1 cellular context compared by ENCODE assay signal in the genomic region with DNA sequence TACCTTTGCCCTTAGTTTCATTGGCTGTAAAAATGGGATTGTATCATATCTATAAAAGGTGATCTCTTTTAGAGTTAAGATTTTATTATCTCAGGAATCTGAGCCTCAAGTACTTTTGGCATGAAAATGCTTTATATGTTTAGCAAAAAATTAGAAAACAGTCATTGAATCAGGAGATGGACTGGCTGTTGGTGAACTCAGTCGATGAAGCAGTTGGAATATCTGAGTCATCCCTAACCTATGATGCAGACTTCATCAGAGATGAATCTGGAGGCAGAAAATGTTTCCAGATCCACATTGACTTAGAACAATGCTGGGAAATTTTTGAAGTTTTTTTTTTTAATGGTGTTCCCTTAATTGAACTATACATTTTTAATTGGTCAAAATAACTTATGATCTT.
TF ChIP-seq lines count a peak whose summit lies in the region.

No MANE protein-coding gene starts in this region.

TF ChIP-seq in SK-N-SH treated with all-trans-retinoic acid at 6 μM for 48 hours, 23 proteins besides CTCF, POLR2A, EP300 and RAD21 (continued from another document):
- TF ChIP-seq, protein P1, sequence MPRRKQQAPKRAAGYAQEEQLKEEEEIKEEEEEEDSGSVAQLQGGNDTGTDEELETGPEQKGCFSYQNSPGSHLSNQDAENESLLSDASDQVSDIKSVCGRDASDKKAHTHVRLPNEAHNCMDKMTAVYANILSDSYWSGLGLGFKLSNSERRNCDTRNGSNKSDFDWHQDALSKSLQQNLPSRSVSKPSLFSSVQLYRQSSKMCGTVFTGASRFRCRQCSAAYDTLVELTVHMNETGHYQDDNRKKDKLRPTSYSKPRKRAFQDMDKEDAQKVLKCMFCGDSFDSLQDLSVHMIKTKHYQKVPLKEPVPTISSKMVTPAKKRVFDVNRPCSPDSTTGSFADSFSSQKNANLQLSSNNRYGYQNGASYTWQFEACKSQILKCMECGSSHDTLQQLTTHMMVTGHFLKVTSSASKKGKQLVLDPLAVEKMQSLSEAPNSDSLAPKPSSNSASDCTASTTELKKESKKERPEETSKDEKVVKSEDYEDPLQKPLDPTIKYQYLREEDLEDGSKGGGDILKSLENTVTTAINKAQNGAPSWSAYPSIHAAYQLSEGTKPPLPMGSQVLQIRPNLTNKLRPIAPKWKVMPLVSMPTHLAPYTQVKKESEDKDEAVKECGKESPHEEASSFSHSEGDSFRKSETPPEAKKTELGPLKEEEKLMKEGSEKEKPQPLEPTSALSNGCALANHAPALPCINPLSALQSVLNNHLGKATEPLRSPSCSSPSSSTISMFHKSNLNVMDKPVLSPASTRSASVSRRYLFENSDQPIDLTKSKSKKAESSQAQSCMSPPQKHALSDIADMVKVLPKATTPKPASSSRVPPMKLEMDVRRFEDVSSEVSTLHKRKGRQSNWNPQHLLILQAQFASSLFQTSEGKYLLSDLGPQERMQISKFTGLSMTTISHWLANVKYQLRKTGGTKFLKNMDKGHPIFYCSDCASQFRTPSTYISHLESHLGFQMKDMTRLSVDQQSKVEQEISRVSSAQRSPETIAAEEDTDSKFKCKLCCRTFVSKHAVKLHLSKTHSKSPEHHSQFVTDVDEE (CRISPR knock-in tag; IDR thresholded peaks at IDR 0.05) = no peak
- TF ChIP-seq ZFP30 (CRISPR knock-in tag; IDR thresholded peaks at IDR 0.05) = no peak
- TF ChIP-seq CSDC2 (CRISPR knock-in tag; IDR thresholded peaks at IDR 0.05) = no peak
TF ChIP-seq in SK-N-SH treated with all-trans-retinoic acid at 6 μM for 48 hours: peak in this region for 3.
